In the genomic region with DNA sequence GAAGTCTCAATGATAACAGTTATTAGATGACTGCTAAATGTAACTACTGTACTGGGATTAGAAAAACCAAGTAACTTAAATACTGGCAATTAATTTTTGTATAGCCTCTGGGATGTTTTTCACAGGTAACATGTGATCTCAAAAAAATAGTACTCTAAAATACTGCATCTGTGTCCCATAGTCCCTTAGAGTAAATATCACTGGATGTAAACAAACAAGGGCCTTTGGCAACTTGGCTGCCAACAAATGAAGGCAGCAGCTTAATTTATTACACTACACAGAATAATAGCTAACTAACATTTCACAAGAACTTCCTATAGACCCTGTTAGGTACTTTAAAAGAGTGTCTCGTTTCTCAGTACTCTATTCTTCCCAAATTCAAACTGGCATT, we compare ENCODE assay signal across 10 cellular contexts. TPM values are rescaled to one million over a fixed set of nuclear protein-coding genes. Genes with fewer than 3 reads are reported as not detected.
DNase-seq lines count a peak whose midpoint lies in the region; ATAC-seq and TF ChIP-seq lines count a peak whose summit lies in the region.
"Had no signal": no experiment of that assay in that cellular context is flagged by ENCODE, and none has a peak within 500 bp of the region (broad histone marks: within the 10 kb centered on the region; RNA-seq: fewer than 3 reads in every experiment).

No MANE protein-coding gene starts in this region.

- no peak for DNase-seq in activated CD8-positive, alpha-beta memory T cell treated with anti-CD3 and anti-CD28 coated beads, Interleukin-2, amount 10 ng/mL, durations not matched to agents 7 days and 5 days
- no peak for DNase-seq in activated CD8-positive, alpha-beta memory T cell treated with anti-CD3 and anti-CD28 coated beads, Interleukin-2, amount 50 U/mL, for 4 hours
- DNase-seq in HFFc6, result no peak
- no peak for DNase-seq in activated naive CD8-positive, alpha-beta T cell treated with anti-CD3 and anti-CD28 coated beads for 36 hours
- no peak for DNase-seq in gastrocnemius medialis
- no peak for DNase-seq in GM23248
- no peak for DNase-seq in upper lobe of right lung
- no peak for DNase-seq in SIG-M5 (lab: John Stamatoyannopoulos, UW)
- DNase-seq: HCEC 1CT, small intestine had no signal

- H3K27ac ChIP-seq in gastrocnemius medialis (peak overlapping the region; percentile 75 to 88 (median 78)), GM23248 (no peak overlapping the region), upper lobe of right lung (no peak overlapping the region)

- H3K9ac ChIP-seq in GM23248, result no peak overlapping the region

- H3F3A ChIP-seq in GM23248 (ENCODE audit: insufficient read depth), result peaks cover 18% of the 10 kb centered on the region

- no peaks in the 10 kb centered on the region for H3K36me3 ChIP-seq in gastrocnemius medialis
- H3K36me3 ChIP-seq in GM23248 (ENCODE audit: low read depth), result no peaks in the 10 kb centered on the region; the same call in 1 of the 2 replicates
- H3K36me3 ChIP-seq in upper lobe of right lung, result no peaks in the 10 kb centered on the region

- no peak overlapping the region for H3K4me2 ChIP-seq in GM23248 (ENCODE audit: unreplicated experiment)

- H3K9me3 Mint-ChIP-seq in activated CD8-positive, alpha-beta memory T cell treated with anti-CD3 and anti-CD28 coated beads, Interleukin-2, amount 10 ng/mL, durations not matched to agents 7 days and 5 days (ENCODE audit: low read depth), result no peaks in the 10 kb centered on the region
- no peaks in the 10 kb centered on the region for H3K9me3 Mint-ChIP-seq in HFFc6
- H3K9me3 Mint-ChIP-seq in activated naive CD8-positive, alpha-beta T cell treated with anti-CD3 and anti-CD28 coated beads for 36 hours, result no peaks in the 10 kb centered on the region

- no peaks in the 10 kb centered on the region for H4K20me1 ChIP-seq in GM23248 (ENCODE audit: insufficient read depth)

- H3K36me3 Mint-ChIP-seq in activated CD8-positive, alpha-beta memory T cell treated with anti-CD3 and anti-CD28 coated beads, Interleukin-2, amount 10 ng/mL, durations not matched to agents 7 days and 5 days, result peaks cover 18% of the 10 kb centered on the region
- peaks cover 50% of the 10 kb centered on the region for H3K36me3 Mint-ChIP-seq in HFFc6 (ENCODE audit: low read depth)
- no peaks in the 10 kb centered on the region for H3K36me3 Mint-ChIP-seq in activated naive CD8-positive, alpha-beta T cell treated with anti-CD3 and anti-CD28 coated beads for 36 hours

- H3K9me3 ChIP-seq in gastrocnemius medialis (no peaks in the 10 kb centered on the region), GM23248 (ENCODE audit: low read depth) (no peaks in the 10 kb centered on the region), upper lobe of right lung (no peaks in the 10 kb centered on the region)

- in situ Hi-C loops in gastrocnemius medialis (cut with MboI; ENCODE audit: low sequenced_read_pairs in 4 of 4) (no loop called here), GM23248 (cut with MboI) (no loop called here)

- CTCF ChIA-PET in activated CD8-positive, alpha-beta memory T cell treated with anti-CD3 and anti-CD28 coated beads, Interleukin-2, amount 10 ng/mL, durations not matched to agents 7 days and 5 days (lab: Charles Lee), result interaction anchor here (0.9 to 2.4 kb wide), 3 partner anchors 14 to 98 kb away, joined by 3 to 11 read pairs (median 3); a partner anchor contains a TSS

- H3K4me3 ChIP-seq in gastrocnemius medialis, result no peak overlapping the region
- no peak overlapping the region for H3K4me3 ChIP-seq in GM23248
- no peak overlapping the region for H3K4me3 ChIP-seq in upper lobe of right lung

- no peak for TF ChIP-seq POLR2A in gastrocnemius medialis (IDR thresholded peaks at IDR 0.05)

- no peak overlapping the region for H2AFZ ChIP-seq in GM23248

- no peaks in the 10 kb centered on the region for H3K9me2 ChIP-seq in GM23248 (ENCODE audit: insufficient read depth)

- H3K27me3 Mint-ChIP-seq in activated CD8-positive, alpha-beta memory T cell treated with anti-CD3 and anti-CD28 coated beads, Interleukin-2, amount 10 ng/mL, durations not matched to agents 7 days and 5 days, result no peaks in the 10 kb centered on the region
- H3K27me3 Mint-ChIP-seq in HFFc6 (ENCODE audit: insufficient read depth), result no peaks in the 10 kb centered on the region; the same call in 1 of the 2 replicates
- no peaks in the 10 kb centered on the region for H3K27me3 Mint-ChIP-seq in activated naive CD8-positive, alpha-beta T cell treated with anti-CD3 and anti-CD28 coated beads for 36 hours

- H3K4me1 Mint-ChIP-seq in activated CD8-positive, alpha-beta memory T cell treated with anti-CD3 and anti-CD28 coated beads, Interleukin-2, amount 10 ng/mL, durations not matched to agents 7 days and 5 days, result peaks cover 64% of the 10 kb centered on the region
- peaks cover 93% of the 10 kb centered on the region for H3K4me1 Mint-ChIP-seq in HFFc6 (ENCODE audit: low read depth)
- H3K4me1 Mint-ChIP-seq in activated naive CD8-positive, alpha-beta T cell treated with anti-CD3 and anti-CD28 coated beads for 36 hours, result peaks cover 40% of the 10 kb centered on the region

- intact Hi-C loops in gastrocnemius medialis (cut with DNase I; ENCODE audit: low total_unique reads), result no loop called here
- intact Hi-C loops in upper lobe of right lung (cut with DNase I), result no loop called here

- peaks cover 98% of the 10 kb centered on the region for H3K79me2 ChIP-seq in GM23248 (ENCODE audit: insufficient read depth)

- ATAC-seq in activated CD8-positive, alpha-beta memory T cell treated with anti-CD3 and anti-CD28 coated beads, Interleukin-2, amount 10 ng/mL, durations not matched to agents 7 days and 5 days, result no peak
- ATAC-seq in gastrocnemius medialis, result no peak
- ATAC-seq in upper lobe of right lung, result no peak

- peak overlapping the region; percentile 55 for H3K27ac Mint-ChIP-seq in activated CD8-positive, alpha-beta memory T cell treated with anti-CD3 and anti-CD28 coated beads, Interleukin-2, amount 10 ng/mL, durations not matched to agents 7 days and 5 days
- peak overlapping the region; percentile 57 for H3K27ac Mint-ChIP-seq in HFFc6
- H3K27ac Mint-ChIP-seq in activated naive CD8-positive, alpha-beta T cell treated with anti-CD3 and anti-CD28 coated beads for 36 hours, result peak overlapping the region; percentile 72

- TF ChIP-seq CTCF in HFFc6 (IDR thresholded peaks at IDR 0.05), result no peak
- no peak for TF ChIP-seq CTCF in gastrocnemius medialis (IDR thresholded peaks at IDR 0.05 in 4 of 5, conservative IDR thresholded peaks at IDR 0.05 in 1 of 5)
- TF ChIP-seq CTCF in upper lobe of right lung (IDR thresholded peaks at IDR 0.05), result no peak

- no peaks in the 10 kb centered on the region for H3K27me3 ChIP-seq in gastrocnemius medialis
- no peaks in the 10 kb centered on the region for H3K27me3 ChIP-seq in GM23248 (replicated peaks; ENCODE audit: insufficient read depth)
- H3K27me3 ChIP-seq in upper lobe of right lung, result no peaks in the 10 kb centered on the region

- H3K4me1 ChIP-seq in gastrocnemius medialis, result peaks cover 71 to 80% of the 10 kb centered on the region in 2 donors
- H3K4me1 ChIP-seq in GM23248 (ENCODE audit: insufficient read depth), result peaks cover 20% of the 10 kb centered on the region
- peaks cover 48% of the 10 kb centered on the region for H3K4me1 ChIP-seq in upper lobe of right lung

- WGBS in GM23248 (ENCODE audit: low coverage in 1 of 2, low lambda C conversion rate in 2 of 2, missing lambda C conversion rate in 2 of 2), 2 experiments, result 91 to 93% methylated on average over 1 of the region's 1 CpG

- peak overlapping the region; percentile 15 for H3K4me3 Mint-ChIP-seq in activated CD8-positive, alpha-beta memory T cell treated with anti-CD3 and anti-CD28 coated beads, Interleukin-2, amount 10 ng/mL, durations not matched to agents 7 days and 5 days
- no peak overlapping the region for H3K4me3 Mint-ChIP-seq in HFFc6
- H3K4me3 Mint-ChIP-seq in activated naive CD8-positive, alpha-beta T cell treated with anti-CD3 and anti-CD28 coated beads for 36 hours, result peak overlapping the region; percentile 50

RNA-seq across cellular contexts. Expression of a gene that starts 14.0 kb away (rescaled TPM):
- total RNA-seq in activated CD8-positive, alpha-beta memory T cell treated with anti-CD3 and anti-CD28 coated beads, Interleukin-2, amount 10 ng/mL, durations not matched to agents 7 days and 5 days, result 10 to 100 TPM; 14.1 to 20.8 TPM
- total RNA-seq in HFFc6 (2021; fragmentation: NEBNext Ultra II Directional; extraction: Animal tissue kit (Norgen Biotek cat#: 25700)), result 10 to 100 TPM; 70.8 to 81.2 (median 76.0) TPM
- 1 to 10 TPM; 7.0 to 8.9 TPM for total RNA-seq in activated naive CD8-positive, alpha-beta T cell treated with anti-CD3 and anti-CD28 coated beads for 36 hours
- total RNA-seq in gastrocnemius medialis, result 1 to 10 TPM; 5.2 to 9.2 (median 6.5) TPM
- total RNA-seq in GM23248 (2014; rRNA removed; shearing (Covaris generic)), result 23.8 and 25.3 TPM in 2 replicates
- polyA plus RNA-seq in GM23248 (2016; fragmentation: Nextera tagmentation; extraction: Ambion mirVana), result 12.0 and 12.5 TPM in 2 replicates
- 60.8 TPM for total RNA-seq in upper lobe of right lung

Comparison
In these comparisons a context has a peak if more than half of its experiments do, and no peak if none do; other contexts are left out.
1. H3K27ac ChIP-seq: peak in gastrocnemius medialis (4 of 4); none in GM23248 (single experiment) and upper lobe of right lung (single experiment).
2. Peak in every context shown above with its lines, with median percentiles within 50 percentile points of each other: H3K27ac Mint-ChIP-seq.